Comparison of ENCODE assay signal across 1 cellular context in genomic region chr11:62841361-62842170, GRCh38.
TF ChIP-seq lines count a peak whose summit lies in the region.

No MANE protein-coding gene starts in this region.

TF ChIP-seq in K562, 482 proteins besides CTCF, POLR2A, EP300 and RAD21 (continued from another document and continues in another):
- TF ChIP-seq FOXO4 (CRISPR knock-in tag; IDR thresholded peaks at IDR 0.05): peak; percentile 99
- peak; percentile 100 for TF ChIP-seq CHCHD3 (CRISPR knock-in tag; IDR thresholded peaks at IDR 0.05)
- peak; percentile 100 for TF ChIP-seq SUPT5H (IDR thresholded peaks at IDR 0.05)
- TF ChIP-seq CEBPZ (IDR thresholded peaks at IDR 0.05; ENCODE audit: borderline replicate concordance, low read depth, low read length): no peak
- no peak for TF ChIP-seq ADNP (tag; IDR thresholded peaks at IDR 0.05)
- no peak for TF ChIP-seq ZNF512 (tag; IDR thresholded peaks at IDR 0.05)
- TF ChIP-seq ZNF695 (CRISPR knock-in tag; IDR thresholded peaks at IDR 0.05): peak; percentile 99
- peak; percentile 91 for TF ChIP-seq RBFOX2 (IDR thresholded peaks at IDR 0.05; ENCODE audit: low read depth, low read length)
- peak; percentile 100 for TF ChIP-seq ZNF518B (CRISPR knock-in tag; IDR thresholded peaks at IDR 0.05)
- TF ChIP-seq FIP1L1 (IDR thresholded peaks at IDR 0.05; ENCODE audit: low read depth, low read length, poor library complexity, severe bottlenecking): no peak
- TF ChIP-seq TAF1 (IDR thresholded peaks at IDR 0.05; ENCODE audit: control insufficient read depth, extremely low read depth, insufficient read depth, low read length, severe bottlenecking): peak; percentile 60
- TF ChIP-seq ZNF507 (tag; conservative IDR thresholded peaks at IDR 0.05): no peak
- TF ChIP-seq NBN (IDR thresholded peaks at IDR 0.05; ENCODE audit: low read depth): peak; percentile 100
- TF ChIP-seq ELF4 (CRISPR knock-in tag; IDR thresholded peaks at IDR 0.05): peak; percentile 100
- TF ChIP-seq CBFA2T3 (IDR thresholded peaks at IDR 0.05): peak; percentile 70
- no peak; the same call in 1 of the 2 replicates for TF ChIP-seq PTBP1 (IDR thresholded peaks at IDR 0.05; ENCODE audit: low read depth, low read length)
- TF ChIP-seq RERE (CRISPR knock-in tag; IDR thresholded peaks at IDR 0.05; ENCODE audit: borderline replicate concordance): no peak
- peak; percentile 89; the same call in 1 of the 2 replicates for TF ChIP-seq ZNF217 (CRISPR knock-in tag; IDR thresholded peaks at IDR 0.05)
- peak; percentile 100 for TF ChIP-seq HMG20B (CRISPR knock-in tag; IDR thresholded peaks at IDR 0.05)
- TF ChIP-seq ILK (tag; IDR thresholded peaks at IDR 0.05; ENCODE audit: borderline replicate concordance, low read depth): no peak
- peak; percentile 94 for TF ChIP-seq CUX1 (CRISPR knock-in tag; IDR thresholded peaks at IDR 0.05)
- TF ChIP-seq GMEB1 (CRISPR knock-in tag; IDR thresholded peaks at IDR 0.05): peak; percentile 61; the same call in 1 of the 2 replicates
- TF ChIP-seq KLF16 (IDR thresholded peaks at IDR 0.05): peak; percentile 65
- peak; percentile 34 for TF ChIP-seq NFE2 (IDR thresholded peaks at IDR 0.05; ENCODE audit: low read depth)
- no peak for TF ChIP-seq PCBP2 (IDR thresholded peaks at IDR 0.05; ENCODE audit: low read depth, low read length, poor library complexity, severe bottlenecking)
- TF ChIP-seq HNRNPL (IDR thresholded peaks at IDR 0.05; ENCODE audit: low read depth, low read length): peak; percentile 92
- peak; percentile 98 for TF ChIP-seq ZNF282 (CRISPR knock-in tag; IDR thresholded peaks at IDR 0.05)
- TF ChIP-seq RHOXF2B (CRISPR knock-in tag; conservative IDR thresholded peaks at IDR 0.05): peak; percentile 100
- TF ChIP-seq ZNF76 (CRISPR knock-in tag; IDR thresholded peaks at IDR 0.05; ENCODE audit: borderline replicate concordance): peak; percentile 83; the same call in 1 of the 2 replicates
- peak; percentile 69; the same call in 1 of the 2 replicates for TF ChIP-seq MTF1 (CRISPR knock-in tag; IDR thresholded peaks at IDR 0.05; ENCODE audit: borderline replicate concordance)
- no peak for TF ChIP-seq SAP30 (IDR thresholded peaks at IDR 0.05; ENCODE audit: borderline replicate concordance, insufficient read depth, low read depth, low read length, poor library complexity, severe bottlenecking)
- TF ChIP-seq POU5F1 (IDR thresholded peaks at IDR 0.05; ENCODE audit: borderline replicate concordance, low read depth, low read length, partially characterized antibody): no peak
